ENCODE assay signal across 7 cellular contexts in the genomic region with DNA sequence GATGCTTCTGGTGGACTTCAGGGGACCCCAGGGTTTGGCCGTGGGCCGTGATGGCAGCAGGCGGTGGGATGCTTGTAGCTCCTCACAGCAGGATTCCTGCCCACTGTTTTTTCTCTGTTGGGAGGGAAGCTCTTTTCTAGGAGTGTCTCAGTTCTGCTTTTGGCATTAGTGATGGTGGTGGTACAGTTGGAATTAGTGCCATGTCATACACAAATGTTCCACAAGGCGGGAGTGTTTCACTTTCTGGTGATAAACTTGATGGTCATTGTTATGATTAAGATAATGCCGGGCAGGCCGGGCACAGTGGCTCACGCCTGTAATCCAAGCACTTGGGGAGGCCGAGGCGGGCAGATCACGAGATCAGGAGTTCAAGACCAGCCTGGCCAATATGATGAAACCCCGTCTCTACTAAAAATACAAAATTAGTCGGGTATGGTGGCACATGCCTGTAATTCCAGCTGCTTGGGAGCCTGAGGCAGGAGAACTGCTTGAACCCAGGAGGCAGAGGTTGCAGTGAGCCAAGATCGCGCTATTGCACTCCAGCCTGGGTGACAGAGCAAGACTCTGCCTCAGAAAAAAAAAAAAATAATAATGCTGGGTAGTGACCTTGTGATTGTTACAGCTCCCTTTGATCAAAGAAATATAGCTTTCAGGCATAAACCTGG. TPM values are rescaled to one million over a fixed set of nuclear protein-coding genes. Genes with fewer than 3 reads are reported as not detected.
DNase-seq lines count a peak whose midpoint lies in the region; TF ChIP-seq lines count a peak whose summit lies in the region.
"Not testable (repeated sequence)": the region's sequence is repeated elsewhere in the genome, so short reads cannot be mapped to it uniquely, and the experiment has no call there.

No MANE protein-coding gene starts in this region.

- H3K9ac ChIP-seq in KMS-11; OCI-LY1 (ENCODE audit: low read length): not testable (repeated sequence)

- DNase-seq in ELF-1 (ENCODE audit: low read depth, low spot score) (peak; percentile 63), dorsolateral prefrontal cortex (peak in 7 of 10 donors; percentile 40 to 76 (median 49)), iris pigment epithelial cell (ENCODE audit: low read depth) (peak; percentile 81), posterior cingulate gyrus (peak in 6 of 10 donors; percentile 33 to 89 (median 53))
- DNase-seq in activated CD4-positive, alpha-beta T cell treated with anti-CD3 and anti-CD28 coated beads, Interleukin-2, amount 50 U/mL, for 1 hour, result peak; percentile 8

- not testable (repeated sequence) for H3K9me3 ChIP-seq in OCI-LY1 (ENCODE audit: low read length)

- H3K27ac ChIP-seq in KMS-11; OCI-LY1 (ENCODE audit: low read depth, low read length, poor library complexity, severe bottlenecking): not testable (repeated sequence)
- H3K27ac ChIP-seq in dorsolateral prefrontal cortex, result peak overlapping the region in 58 of 59 donors; percentile 10 to 90 (median 76)

- intact Hi-C loops in dorsolateral prefrontal cortex (cut with DNase I) (loop anchor here (1.0 to 10.0 kb wide), 4 partner anchors 35 to 115 kb away; partner anchors contain the start of gene CENPS (in 1 of the 2)), posterior cingulate gyrus (cut with DNase I) (loop anchor here (1.0 kb wide), 1 partner anchor 51 kb away; no protein-coding TSS in a partner anchor)

- TF ChIP-seq CTCF in KMS-11 (conservative IDR thresholded peaks at IDR 0.05; ENCODE audit: low read depth, low read length) (peak; percentile 83), OCI-LY1 (IDR thresholded peaks at IDR 0.05; ENCODE audit: low read length) (peak; percentile 67), dorsolateral prefrontal cortex (IDR thresholded peaks at IDR 0.05 in 54 of 56, conservative IDR thresholded peaks at IDR 0.05 in 2 of 56; ENCODE audit: low read depth in 1 of 56, partially characterized antibody in 56 of 56) (peak; percentile 43 to 84 (median 73))

- not testable (repeated sequence) for H3K4me3 ChIP-seq in KMS-11 (IDR thresholded peaks at IDR 0.05; ENCODE audit: insufficient read depth, low read depth, low read length); OCI-LY1 (ENCODE audit: low read depth, low read length, poor library complexity, severe bottlenecking); dorsolateral prefrontal cortex

- H3K27me3 ChIP-seq in KMS-11 (ENCODE audit: insufficient read depth, low read depth); OCI-LY1 (ENCODE audit: insufficient read depth, low read length); dorsolateral prefrontal cortex: not testable (repeated sequence)

- H3K79me2 ChIP-seq in KMS-11 (ENCODE audit: insufficient read depth, low read depth); OCI-LY1 (ENCODE audit: insufficient read depth, low read length): not testable (repeated sequence)

- H2AFZ ChIP-seq in KMS-11 (ENCODE audit: low read depth), result peak overlapping the region; percentile 45
- H2AFZ ChIP-seq in OCI-LY1 (ENCODE audit: low read length), result not testable (repeated sequence)

- H3F3A ChIP-seq in OCI-LY1 (ENCODE audit: insufficient read depth, low read length), result not testable (repeated sequence)

- not testable (repeated sequence) for H3K36me3 ChIP-seq in KMS-11 (ENCODE audit: insufficient read depth); OCI-LY1 (ENCODE audit: insufficient read depth, low read length)

- peaks cover 22% of the 10 kb centered on the region for H3K4me1 ChIP-seq in KMS-11 (ENCODE audit: low read depth, poor library complexity, severe bottlenecking)
- H3K4me1 ChIP-seq in OCI-LY1 (ENCODE audit: insufficient read depth, low read length, severe bottlenecking), result not testable (repeated sequence)

- H3K9me2 ChIP-seq in OCI-LY1 (ENCODE audit: low read depth, low read length), result not testable (repeated sequence)

- H3K4me2 ChIP-seq in KMS-11, result 0 out of 2 replicates have a peak overlapping the region, but pooled peaks have one; percentile 0
- H3K4me2 ChIP-seq in OCI-LY1 (ENCODE audit: low read length), result not testable (repeated sequence)

- H4K20me1 ChIP-seq in KMS-11 (ENCODE audit: insufficient read depth); OCI-LY1 (ENCODE audit: insufficient read depth, low read length): not testable (repeated sequence)

RNA-seq across cellular contexts. Expression of gene PGD, which starts 21.4 kb away (rescaled TPM):
- 10 to 100 TPM; 47.6 to 99.3 (median 70.6) TPM for total RNA-seq in dorsolateral prefrontal cortex

RNA-seq across cellular contexts. Expression of gene CENPS, which starts 52.7 kb away (rescaled TPM):
- 10 to 100 TPM in 108 of 120 experiments, 1 to 10 TPM in 12; 7.2 to 24.1 (median 14.9) TPM for total RNA-seq in dorsolateral prefrontal cortex

Comparison
In these comparisons a context has a peak if more than half of its experiments do, and no peak if none do; other contexts are left out.
1. DNase-seq: peak in every context shown above with its lines; median percentile 81 in iris pigment epithelial cell; 63 in ELF-1; 53 in posterior cingulate gyrus; 49 in dorsolateral prefrontal cortex; 8 in activated CD4-positive, alpha-beta T cell treated with anti-CD3 and anti-CD28 coated beads, Interleukin-2, amount 50 U/mL, for 1 hour.